Comparison of ENCODE assay signal across 10 cellular contexts in genomic region chr20:50339196-50339901, GRCh38.
DNase-seq lines count a peak whose midpoint lies in the region; ATAC-seq and FAIRE-seq lines count a peak whose summit lies in the region.
"Had no signal": no experiment of that assay in that cellular context is flagged by ENCODE, and none has a peak within 500 bp of the region (broad histone marks: within the 10 kb centered on the region; RNA-seq: fewer than 3 reads in every experiment).

No MANE protein-coding gene starts in this region.

- 37 to 60% (median 51%) methylated on average over 6 of the region's 6 CpGs for WGBS in small intestine, 3 donors

- peaks cover 66% of the 10 kb centered on the region for H3K4me1 Mint-ChIP-seq in activated CD4-positive, alpha-beta T cell treated with anti-CD3 and anti-CD28 coated beads, Interleukin-2, amount 10 ng/mL, durations not matched to agents 24 days and 14 days
- H3K4me1 Mint-ChIP-seq in activated T-cell treated with anti-CD3 and anti-CD28 coated beads, Interleukin-2, amount 50 U/mL, for 72 hours (ENCODE audit: low read depth), result peaks cover 73% of the 10 kb centered on the region

- peaks cover 5 to 46% (median 39%) of the 10 kb centered on the region in 5 donors for H3K4me1 ChIP-seq in subcutaneous abdominal adipose tissue (ENCODE audit: control insufficient read depth in 5 of 5, insufficient read depth in 5 of 5, low read length in 5 of 5)
- H3K4me1 ChIP-seq in small intestine (ENCODE audit: control insufficient read depth in 2 of 2, insufficient read depth in 1 of 2, low read depth in 1 of 2, low read length in 1 of 2), result no peaks in the 10 kb centered on the region

- intact Hi-C loops in activated CD4-positive, alpha-beta T cell treated with anti-CD3 and anti-CD28 coated beads, Interleukin-2, amount 10 ng/mL, durations not matched to agents 24 days and 14 days (cut with micrococcal nuclease), result loop anchor here (1.0 to 10.0 kb wide), 7 partner anchors 10 to 223 kb away; partner anchors contain the start of gene CEBPB

- H3K4me3 Mint-ChIP-seq in activated CD4-positive, alpha-beta T cell treated with anti-CD3 and anti-CD28 coated beads, Interleukin-2, amount 10 ng/mL, durations not matched to agents 24 days and 14 days, result peak overlapping the region; percentile 78
- H3K4me3 Mint-ChIP-seq in activated T-cell treated with anti-CD3 and anti-CD28 coated beads, Interleukin-2, amount 50 U/mL, for 72 hours, result peak overlapping the region; percentile 80 to 85

- peak overlapping the region; percentile 96 for H3K27ac Mint-ChIP-seq in activated CD4-positive, alpha-beta T cell treated with anti-CD3 and anti-CD28 coated beads, Interleukin-2, amount 10 ng/mL, durations not matched to agents 24 days and 14 days
- peak overlapping the region; percentile 99 for H3K27ac Mint-ChIP-seq in activated T-cell treated with anti-CD3 and anti-CD28 coated beads, Interleukin-2, amount 50 U/mL, for 72 hours

- FAIRE-seq in small intestine (lab: Jason Lieb, UNC), result no peak
- FAIRE-seq: endothelial cell of umbilical vein had no signal

- no peak overlapping the region for H3K4me3 ChIP-seq in subcutaneous abdominal adipose tissue (ENCODE audit: low read depth in 1 of 5, low read length in 5 of 5)
- no peak overlapping the region for H3K4me3 ChIP-seq in small intestine (ENCODE audit: low read depth in 1 of 2, low read length in 2 of 2)

- H3K27ac ChIP-seq in subcutaneous abdominal adipose tissue (ENCODE audit: low read depth, low read length), result no peak overlapping the region
- H3K27ac ChIP-seq in small intestine (ENCODE audit: low read depth in 1 of 2, low read length in 1 of 2), result peak overlapping the region in 1 of 2 donors; percentile 47

- peak overlapping the region in 3 of 5 donors; percentile 18 to 49 (median 32) for H3K9ac ChIP-seq in subcutaneous abdominal adipose tissue (ENCODE audit: low read length in 5 of 5)

- H3K9me3 Mint-ChIP-seq in activated CD4-positive, alpha-beta T cell treated with anti-CD3 and anti-CD28 coated beads, Interleukin-2, amount 10 ng/mL, durations not matched to agents 24 days and 14 days, result no peaks in the 10 kb centered on the region
- H3K9me3 Mint-ChIP-seq in activated T-cell treated with anti-CD3 and anti-CD28 coated beads, Interleukin-2, amount 50 U/mL, for 72 hours, result no peaks in the 10 kb centered on the region

- ATAC-seq in activated T-cell treated with anti-CD3 and anti-CD28 coated beads, Interleukin-2, amount 50 U/mL, for 72 hours (replicated peaks in 1 of 2), result peak; percentile 4 to 8
- ATAC-seq: Panc1 had no signal

- H3K36me3 Mint-ChIP-seq in activated CD4-positive, alpha-beta T cell treated with anti-CD3 and anti-CD28 coated beads, Interleukin-2, amount 10 ng/mL, durations not matched to agents 24 days and 14 days (ENCODE audit: low read depth), result no peaks in the 10 kb centered on the region
- no peaks in the 10 kb centered on the region for H3K36me3 Mint-ChIP-seq in activated T-cell treated with anti-CD3 and anti-CD28 coated beads, Interleukin-2, amount 50 U/mL, for 72 hours (ENCODE audit: insufficient read depth in 2 of 2)

- no peak for DNase-seq in activated CD4-positive, alpha-beta T cell treated with anti-CD3 and anti-CD28 coated beads, Interleukin-2, amount 10 ng/mL, durations not matched to agents 24 days and 14 days
- no peak for DNase-seq in activated CD4-positive, alpha-beta T cell treated with anti-CD3 and anti-CD28 coated beads, Interleukin-2, amount 50 U/mL, for 1 hour
- DNase-seq in activated T-cell treated with anti-CD3 and anti-CD28 coated beads, Interleukin-2, amount 50 U/mL, for 72 hours, result peak; percentile 45 to 52
- DNase-seq in hepatic stellate cell (ENCODE audit: low spot score) (peak; percentile 92), DMS 273 treated with DMSO at 0.1 percent for 48 hours (lab: John Stamatoyannopoulos, UW) (no peak), small intestine (no peak), COLO829 (ENCODE audit: low spot score) (no peak)

- no peaks in the 10 kb centered on the region for H3K27me3 Mint-ChIP-seq in activated CD4-positive, alpha-beta T cell treated with anti-CD3 and anti-CD28 coated beads, Interleukin-2, amount 10 ng/mL, durations not matched to agents 24 days and 14 days
- H3K27me3 Mint-ChIP-seq in activated T-cell treated with anti-CD3 and anti-CD28 coated beads, Interleukin-2, amount 50 U/mL, for 72 hours (ENCODE audit: low read depth), result no peaks in the 10 kb centered on the region

- no peaks in the 10 kb centered on the region for H3K27me3 ChIP-seq in subcutaneous abdominal adipose tissue (ENCODE audit: control insufficient read depth in 5 of 5, insufficient read depth in 4 of 5, low read length in 5 of 5)
- no peaks in the 10 kb centered on the region for H3K27me3 ChIP-seq in small intestine (ENCODE audit: control insufficient read depth in 2 of 2, insufficient read depth in 2 of 2, low read length in 2 of 2)

- H3K9me3 ChIP-seq in subcutaneous abdominal adipose tissue (ENCODE audit: control insufficient read depth in 5 of 5, low read length in 5 of 5) (no peaks in the 10 kb centered on the region), small intestine (ENCODE audit: control insufficient read depth, low read depth) (no peaks in the 10 kb centered on the region)

- H3K36me3 ChIP-seq in subcutaneous abdominal adipose tissue (ENCODE audit: control insufficient read depth in 5 of 5, insufficient read depth in 5 of 5, low read length in 5 of 5) (no peaks in the 10 kb centered on the region), small intestine (ENCODE audit: control insufficient read depth in 2 of 2, insufficient read depth in 2 of 2, low read length in 2 of 2) (no peaks in the 10 kb centered on the region)

Comparison
In these comparisons a context has a peak if more than half of its experiments do, and no peak if none do; other contexts are left out.
1. DNase-seq: peak in activated T-cell treated with anti-CD3 and anti-CD28 coated beads, Interleukin-2, amount 50 U/mL, for 72 hours (2 of 2) and hepatic stellate cell (single experiment); none in activated CD4-positive, alpha-beta T cell treated with anti-CD3 and anti-CD28 coated beads, Interleukin-2, amount 10 ng/mL, durations not matched to agents 24 days and 14 days (single experiment), activated CD4-positive, alpha-beta T cell treated with anti-CD3 and anti-CD28 coated beads, Interleukin-2, amount 50 U/mL, for 1 hour (single experiment), DMS 273 treated with DMSO at 0.1 percent for 48 hours (single experiment), small intestine (single experiment) and COLO829 (single experiment).